Comparison of ENCODE assay signal across 1 cellular context in the genomic region with DNA sequence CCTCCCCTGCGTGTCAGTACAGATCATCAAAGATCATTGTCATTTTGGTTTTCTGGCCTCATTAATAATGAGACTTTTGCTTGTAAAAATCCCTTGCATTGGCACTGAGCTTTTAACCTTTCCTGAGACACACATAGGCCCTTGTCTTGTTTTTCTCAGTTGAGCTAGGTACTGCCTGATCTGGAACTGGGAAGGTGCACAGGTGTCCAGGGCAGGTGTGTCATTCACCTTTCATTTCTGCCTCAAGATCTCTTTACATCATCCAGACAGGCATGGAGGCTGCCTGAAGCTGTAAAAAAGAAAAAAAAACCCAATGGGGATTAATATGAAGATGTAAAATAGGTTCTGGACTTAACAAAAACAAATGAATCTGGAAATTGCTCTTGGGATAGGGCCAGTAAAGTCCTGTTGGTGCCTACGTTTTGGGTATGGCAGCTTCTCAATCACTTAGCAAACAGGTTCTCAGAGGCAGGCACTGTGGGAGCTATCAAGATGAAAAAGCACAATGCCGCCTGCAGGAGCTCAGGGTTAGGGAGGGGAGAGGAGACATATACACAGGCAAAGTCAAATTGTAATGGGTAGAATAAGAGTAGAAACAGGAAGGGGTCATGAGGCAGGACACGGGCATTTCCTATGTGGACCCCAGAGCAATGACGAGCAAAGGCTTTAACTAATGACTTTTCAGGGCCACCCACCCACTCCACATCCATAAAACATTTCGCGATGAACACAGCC.
TF ChIP-seq lines count a peak whose summit lies in the region.

No MANE protein-coding gene starts in this region.

TF ChIP-seq in HCT116, 20 proteins besides CTCF, POLR2A, EP300 and RAD21 (continued from another document):
- no peak for TF ChIP-seq ELF1 (IDR thresholded peaks at IDR 0.05; ENCODE audit: borderline replicate concordance, low read depth)
- TF ChIP-seq EZH2 (IDR thresholded peaks at IDR 0.05), result no peak
- TF ChIP-seq YY1 (IDR thresholded peaks at IDR 0.05; ENCODE audit: extremely low read depth, insufficient replicate concordance, low read depth, low read length), result no peak
- TF ChIP-seq FOSL1 (IDR thresholded peaks at IDR 0.05; ENCODE audit: low read depth), result no peak
- TF ChIP-seq CBX3 (IDR thresholded peaks at IDR 0.05; ENCODE audit: low read depth), result no peak
- TF ChIP-seq, protein P1, sequence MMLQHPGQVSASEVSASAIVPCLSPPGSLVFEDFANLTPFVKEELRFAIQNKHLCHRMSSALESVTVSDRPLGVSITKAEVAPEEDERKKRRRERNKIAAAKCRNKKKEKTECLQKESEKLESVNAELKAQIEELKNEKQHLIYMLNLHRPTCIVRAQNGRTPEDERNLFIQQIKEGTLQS (IDR thresholded peaks at IDR 0.05), result no peak
- TF ChIP-seq SRF (IDR thresholded peaks at IDR 0.05; ENCODE audit: low read depth), result no peak
- no peak for TF ChIP-seq EZH2phosphoT487 (IDR thresholded peaks at IDR 0.05; ENCODE audit: borderline replicate concordance)
